8 cellular contexts compared by ENCODE assay signal in the genomic region with DNA sequence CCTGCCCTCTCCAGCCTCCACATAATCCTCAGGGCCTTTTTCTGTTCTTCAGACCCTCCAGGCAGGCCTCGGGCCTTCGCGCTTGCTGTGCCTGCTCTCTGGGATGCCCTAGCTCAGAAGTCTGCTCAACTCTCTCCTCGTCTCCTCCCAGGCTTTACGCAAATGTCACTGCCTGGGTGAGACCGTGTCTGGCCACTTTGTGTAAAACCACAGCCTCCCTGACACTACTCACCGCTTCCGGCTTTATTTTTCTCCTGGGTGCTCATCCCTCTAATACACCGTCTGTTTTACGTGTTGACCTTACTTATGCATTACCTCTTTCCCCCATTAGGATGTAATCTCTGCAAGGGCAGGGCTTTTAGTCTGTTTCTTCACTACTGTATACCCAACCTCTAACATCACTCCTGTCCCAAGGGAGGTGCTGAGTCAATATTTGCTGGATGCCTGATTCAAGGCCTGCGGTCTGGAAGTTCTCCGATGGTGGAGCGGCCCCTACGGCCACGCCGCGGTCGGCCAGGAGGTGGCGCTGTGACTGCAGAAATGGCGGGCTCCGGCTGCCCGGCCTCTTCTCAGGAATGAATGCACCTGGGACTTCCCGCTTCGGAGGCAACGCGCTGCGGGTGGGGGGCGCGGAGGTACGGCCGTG. TPM values are rescaled to one million over a fixed set of nuclear protein-coding genes. Genes with fewer than 3 reads are reported as not detected.
A peak's percentile ranks its signal among the peaks of the same experiment; 100 is the strongest.
DNase-seq lines count a peak whose midpoint lies in the region; ATAC-seq and TF ChIP-seq lines count a peak whose summit lies in the region.

No MANE protein-coding gene starts in this region.

- H3K14ac ChIP-seq in H9 (ENCODE audit: insufficient read depth, low read length) = peak overlapping the region; percentile 77; the same call in 1 of the 2 replicates

- H3K4me3 ChIP-seq in body of pancreas = no peak overlapping the region
- peak overlapping the region; percentile 36 for H3K4me3 ChIP-seq in iPS-18a (ENCODE audit: low read length)
- no peak overlapping the region for H3K4me3 ChIP-seq in smooth muscle cell

- H3K27me3 Mint-ChIP-seq in H9 (ENCODE audit: low read depth) = peaks cover 49% of the 10 kb centered on the region

- no peaks in the 10 kb centered on the region for H3K9me3 ChIP-seq in H9 (ENCODE audit: control insufficient read depth, low read depth, low read length)
- no peaks in the 10 kb centered on the region for H3K9me3 ChIP-seq in body of pancreas
- H3K9me3 ChIP-seq in iPS-18a (ENCODE audit: control insufficient read depth, low read depth, low read length) = no peaks in the 10 kb centered on the region
- H3K9me3 ChIP-seq in smooth muscle cell (replicated peaks; ENCODE audit: low read depth) = no peaks in the 10 kb centered on the region

- H2BK120ac ChIP-seq in H9 (ENCODE audit: low read depth, low read length, poor library complexity, severe bottlenecking) = no peak overlapping the region

- no peaks in the 10 kb centered on the region for H3K27me3 ChIP-seq in H9 (ENCODE audit: insufficient read depth, low read length)
- no peaks in the 10 kb centered on the region for H3K27me3 ChIP-seq in body of pancreas
- no peaks in the 10 kb centered on the region for H3K27me3 ChIP-seq in iPS-18a (ENCODE audit: control insufficient read depth, insufficient read depth, low read length)
- H3K27me3 ChIP-seq in smooth muscle cell (ENCODE audit: low read depth) = no peaks in the 10 kb centered on the region

- H3F3A ChIP-seq in smooth muscle cell (ENCODE audit: low read depth) = no peaks in the 10 kb centered on the region

- no peak overlapping the region for H2BK20ac ChIP-seq in H9 (ENCODE audit: low read depth, low read length, poor library complexity, severe bottlenecking)

- no peaks in the 10 kb centered on the region for H3K79me2 ChIP-seq in H9 (ENCODE audit: insufficient read depth, low read length)
- H3K79me2 ChIP-seq in smooth muscle cell (ENCODE audit: low read depth) = no peaks in the 10 kb centered on the region

- TF ChIP-seq CTCF in H9 (conservative IDR thresholded peaks at IDR 0.05) (peak; percentile 99), body of pancreas (IDR thresholded peaks at IDR 0.05) (peak; percentile 95 to 99 (median 97)), smooth muscle cell (IDR thresholded peaks at IDR 0.05; ENCODE audit: borderline replicate concordance, insufficient read depth, poor library complexity, severe bottlenecking) (peak; percentile 100)

- no peak overlapping the region; a peak in 1 of 7 replicates for H3K27ac Mint-ChIP-seq in H9

- no peak for TF ChIP-seq POLR2A in body of pancreas (IDR thresholded peaks at IDR 0.05)

- H3K4me2 ChIP-seq in H9 (ENCODE audit: insufficient read depth, insufficient read length, low read length) (peak overlapping the region; percentile 19), smooth muscle cell (no peak overlapping the region)

- H3K4me3 Mint-ChIP-seq in H9 = peak overlapping the region in 1 of 2 experiments; percentile 53; a peak in 2 of 5 replicates

- no peak overlapping the region for H3K56ac ChIP-seq in H9 (ENCODE audit: insufficient read length, low read depth, low read length)

- H4K91ac ChIP-seq in H9 (ENCODE audit: insufficient read length, low read depth, low read length) = no peak overlapping the region

- no peak overlapping the region for H2AK5ac ChIP-seq in H9 (ENCODE audit: insufficient read length, low read length)

- H3K36me3 ChIP-seq in body of pancreas (replicated peaks in 1 of 2; ENCODE audit: insufficient read depth in 1 of 2, low read depth in 2 of 2) (no peaks in the 10 kb centered on the region), iPS-18a (ENCODE audit: control insufficient read depth, low read depth, low read length) (no peaks in the 10 kb centered on the region), smooth muscle cell (ENCODE audit: low read depth) (no peaks in the 10 kb centered on the region)

- H4K20me1 ChIP-seq in H9 (ENCODE audit: control insufficient read depth, insufficient read depth, insufficient read length) (no peaks in the 10 kb centered on the region), smooth muscle cell (ENCODE audit: low read depth) (no peaks in the 10 kb centered on the region)

- H3T11ph ChIP-seq in H9 (ENCODE audit: low read length) = no peak overlapping the region

- H3K23ac ChIP-seq in H9 (ENCODE audit: insufficient read length, low read depth, low read length) = no peak overlapping the region

- no peak overlapping the region for H4K8ac ChIP-seq in H9 (replicated peaks; ENCODE audit: insufficient read length, low read depth, low read length)

- H3K4ac ChIP-seq in H9 (ENCODE audit: low read depth, low read length) = no peak overlapping the region

- peak; percentile 86 for ATAC-seq in body of pancreas

- H3K27ac ChIP-seq in H9 (ENCODE audit: insufficient read length, low read depth, low read length) (no peak overlapping the region), body of pancreas (no peak overlapping the region), iPS-18a (ENCODE audit: low read length) (no peak overlapping the region), smooth muscle cell (ENCODE audit: low read depth) (peak overlapping the region; percentile 41)

- H3K23me2 ChIP-seq in H9 (ENCODE audit: insufficient read length, low read depth, low read length, poor library complexity, severe bottlenecking) = no peaks in the 10 kb centered on the region

- H3K4me1 ChIP-seq in H9 (ENCODE audit: insufficient read depth, low read length) = no peaks in the 10 kb centered on the region; the same call in 1 of the 2 replicates
- H3K4me1 ChIP-seq in body of pancreas = peaks cover 10% of the 10 kb centered on the region
- no peaks in the 10 kb centered on the region for H3K4me1 ChIP-seq in iPS-18a (ENCODE audit: control insufficient read depth, low read depth, low read length)
- H3K4me1 ChIP-seq in smooth muscle cell (ENCODE audit: low read depth) = no peaks in the 10 kb centered on the region

- WGBS in H9 (ENCODE audit: extremely low coverage, insufficient read length, low lambda C conversion rate) = no CpG with 5 or more reads among the region's 31 CpGs
- 19 to 25% methylated on average over 24 to 31 of the region's 31 CpGs for WGBS in body of pancreas, 2 donors
- 17% methylated on average over 31 of the region's 31 CpGs for WGBS in smooth muscle cell (ENCODE audit: low lambda C conversion rate)

- intact Hi-C loops in body of pancreas (cut with DNase I) = loop anchor here (5.0 kb wide), 1 partner anchor 626 kb away; no protein-coding TSS in a partner anchor

- H2BK5ac ChIP-seq in H9 (ENCODE audit: insufficient read length, low read length) = no peak overlapping the region

- H3K18ac ChIP-seq in H9 (ENCODE audit: insufficient read length, low read depth, low read length) = no peak overlapping the region

- H3K36me3 Mint-ChIP-seq in H9 (ENCODE audit: insufficient read depth in 1 of 3, low read depth in 3 of 3) = no peaks in the 10 kb centered on the region; a peak in 1 of 7 replicates

- no peaks in the 10 kb centered on the region for H3K79me1 ChIP-seq in H9 (ENCODE audit: insufficient read depth, low read depth, low read length, poor library complexity, severe bottlenecking)

- H2AFZ ChIP-seq in H9 (ENCODE audit: low read length) = no peak overlapping the region
- H2AFZ ChIP-seq in smooth muscle cell (ENCODE audit: low read depth) = no peak overlapping the region

- peaks cover 16 to 21% of the 10 kb centered on the region in 2 experiments for H3K4me1 Mint-ChIP-seq in H9

- no peak overlapping the region for H4K5ac ChIP-seq in H9 (ENCODE audit: insufficient read length, low read depth, low read length)

- DNase-seq in COLO668 (lab: John Stamatoyannopoulos, UW; ENCODE audit: unreplicated experiment) (peak; percentile 80), H9 (peak; percentile 87), NCI-H2029 treated with DMSO at 0.1 percent for 48 hours (lab: John Stamatoyannopoulos, UW) (peak; percentile 35), UCSD-AML1 (lab: John Stamatoyannopoulos, UW; ENCODE audit: unreplicated experiment) (peak; percentile 69), body of pancreas (peak; percentile 87 to 88 (median 88)), smooth muscle cell (lab: John Stamatoyannopoulos, UW; ENCODE audit: unreplicated experiment) (peak; percentile 84), cortex of kidney (lab: John Stamatoyannopoulos, UW) (no peak)

- no peaks in the 10 kb centered on the region; a peak in 1 of 5 replicates for H3K9me3 Mint-ChIP-seq in H9

- no peak overlapping the region for H3K9ac ChIP-seq in H9 (ENCODE audit: extremely low read depth, insufficient read length, low read length)
- no peak overlapping the region for H3K9ac ChIP-seq in iPS-18a (ENCODE audit: low read length)
- no peak overlapping the region for H3K9ac ChIP-seq in smooth muscle cell (ENCODE audit: low read depth)

- H2BK15ac ChIP-seq in H9 (ENCODE audit: low read depth, low read length) = no peak overlapping the region

- no peak overlapping the region for H2BK12ac ChIP-seq in H9 (ENCODE audit: insufficient read length, low read depth, low read length)

RNA-seq across cellular contexts. Expression of gene THY1, which starts 58.2 kb away (rescaled TPM):
- 176 and 184 TPM in 2 replicates for total RNA-seq in H9 (2021)
- total RNA-seq in body of pancreas = 1 to 10 TPM; 6.9 to 9.9 TPM
- 266 and 297 TPM in 2 replicates for total RNA-seq in smooth muscle cell
- 411 and 614 TPM in 2 replicates for polyA plus RNA-seq in smooth muscle cell

Comparison
In these comparisons a context has a peak if more than half of its experiments do, and no peak if none do; other contexts are left out.
1. RNA of gene THY1, which starts 58.2 kb away (total RNA-seq): 266 to 297 TPM in smooth muscle cell and 176 to 184 TPM in H9; 6.9 to 9.9 TPM in body of pancreas; every median in the first group is over 10 times any median in the second.
2. Peak in every context shown above with its lines, with median percentiles within 50 percentile points of each other: CTCF ChIP-seq.